ENCODE assay signal across 9 cellular contexts in genomic region chr16:642189-643049, GRCh38. TPM values are rescaled to one million over a fixed set of nuclear protein-coding genes. Genes with fewer than 3 reads are reported as not detected.
DNase-seq lines count a peak whose midpoint lies in the region; TF ChIP-seq lines count a peak whose summit lies in the region.
"Had no signal": no experiment of that assay in that cellular context is flagged by ENCODE, and none has a peak within 500 bp of the region (broad histone marks: within the 10 kb centered on the region; RNA-seq: fewer than 3 reads in every experiment).

No MANE protein-coding gene starts in this region.

- H3K36me3 ChIP-seq in adrenal gland (replicated peaks in 1 of 2) = no peaks in the 10 kb centered on the region
- no peaks in the 10 kb centered on the region for H3K36me3 ChIP-seq in iPS-15b (ENCODE audit: control insufficient read depth, insufficient read depth, low read length)
- peaks cover 0 to 7% (median 2%) of the 10 kb centered on the region in 3 donors for H3K36me3 ChIP-seq in skeletal muscle tissue (ENCODE audit: control insufficient read depth in 3 of 3, insufficient read depth in 3 of 3, low read length in 3 of 3)

- 3 to 11% (median 4%) methylated on average over 13 to 72 of the region's 72 CpGs for WGBS in adrenal gland, 4 donors

- intact Hi-C loops in adrenal gland (cut with DNase I) = no loop called here

- no peak for TF ChIP-seq POLR2A in adrenal gland (IDR thresholded peaks at IDR 0.05)

- H3K4me3 ChIP-seq in HFF-Myc (replicated peaks; ENCODE audit: low read depth, low read length) (peak overlapping the region; percentile 55), adrenal gland (peak overlapping the region; percentile 40 to 97 (median 46)), iPS-15b (ENCODE audit: low read depth, low read length) (peak overlapping the region; percentile 68), skeletal muscle tissue (ENCODE audit: low read length in 3 of 3) (peak overlapping the region; percentile 67 to 91 (median 82))

- H3K27ac ChIP-seq in adrenal gland = peak overlapping the region; percentile 85 to 100 (median 93)
- H3K27ac ChIP-seq in skeletal muscle tissue (ENCODE audit: low read depth, low read length) = peak overlapping the region; percentile 83
- H3K27ac ChIP-seq: epithelial cell of prostate had no signal

- DNase-seq in NCI-H2029 (lab: John Stamatoyannopoulos, UW) (peak; percentile 20), NCI-H2029 treated with DMSO at 0.1 percent for 48 hours (lab: John Stamatoyannopoulos, UW) (no peak), HFF-Myc (ENCODE audit: extremely low read depth, low read depth) (no peak), NOMO-1 (lab: John Stamatoyannopoulos, UW; ENCODE audit: unreplicated experiment in 2 of 2) (peak; percentile 31 to 56), adrenal gland (peak; percentile 79 to 86 (median 84)), DMS153 (lab: John Stamatoyannopoulos, UW) (no peak)

- H3K9ac ChIP-seq in iPS-15b (ENCODE audit: low read depth, low read length) = peak overlapping the region; percentile 83
- H3K9ac ChIP-seq in skeletal muscle tissue (ENCODE audit: low read depth in 1 of 3, low read length in 3 of 3) = peak overlapping the region; percentile 81 to 99 (median 92)

- TF ChIP-seq CTCF in HFF-Myc (IDR thresholded peaks at IDR 0.05; ENCODE audit: low read depth, low read length, missing control alignments) (no peak), adrenal gland (IDR thresholded peaks at IDR 0.05) (no peak)

- no peaks in the 10 kb centered on the region for H3K27me3 ChIP-seq in adrenal gland
- no peaks in the 10 kb centered on the region for H3K27me3 ChIP-seq in iPS-15b (ENCODE audit: control insufficient read depth, insufficient read depth, low read length)
- H3K27me3 ChIP-seq in skeletal muscle tissue (ENCODE audit: control insufficient read depth in 3 of 3, insufficient read depth in 3 of 3, low read length in 3 of 3) = no peaks in the 10 kb centered on the region

- peaks cover 67 to 70% of the 10 kb centered on the region in 2 donors for H3K4me1 ChIP-seq in adrenal gland (replicated peaks in 1 of 2)
- peaks cover 5% of the 10 kb centered on the region for H3K4me1 ChIP-seq in iPS-15b (ENCODE audit: control insufficient read depth, insufficient read depth, low read length)
- H3K4me1 ChIP-seq in skeletal muscle tissue (ENCODE audit: control insufficient read depth in 3 of 3, insufficient read depth in 3 of 3, low read length in 3 of 3) = peaks cover 42 to 59% (median 57%) of the 10 kb centered on the region in 3 donors

- H3K9me3 ChIP-seq in adrenal gland (replicated peaks in 1 of 3) (no peaks in the 10 kb centered on the region), iPS-15b (ENCODE audit: control insufficient read depth, insufficient read depth, low read length) (no peaks in the 10 kb centered on the region), skeletal muscle tissue (ENCODE audit: control insufficient read depth in 3 of 3, low read length in 3 of 3) (no peaks in the 10 kb centered on the region)

RNA-seq across cellular contexts. Expression of gene MCRIP2, which starts 0.8 kb away (rescaled TPM):
- 100 to 1,000 TPM in 6 of 8 donors, 10 to 100 TPM in 2; 67.0 to 164 (median 140) TPM for total RNA-seq in adrenal gland
- 100 to 1,000 TPM in 2 of 3 donors, 1 to 10 TPM in 1; 7.1 to 253 (median 241) TPM for polyA plus RNA-seq in adrenal gland
- 20.4 TPM for total RNA-seq in skeletal muscle tissue

RNA-seq across cellular contexts. Expression of gene METTL26, which starts 6.3 kb away (rescaled TPM):
- total RNA-seq in adrenal gland = 100 to 1,000 TPM in 5 of 8 donors, 10 to 100 TPM in 3; 71.8 to 351 (median 130) TPM
- 100 to 1,000 TPM in 2 of 3 donors, 10 to 100 TPM in 1; 40.4 to 403 (median 328) TPM for polyA plus RNA-seq in adrenal gland
- 32.4 TPM for total RNA-seq in skeletal muscle tissue

RNA-seq across cellular contexts. Expression of gene WDR90, which starts 6.7 kb away (rescaled TPM):
- total RNA-seq in adrenal gland (10 to 100 TPM; 12.4 to 55.8 (median 26.9) TPM), skeletal muscle tissue (6.3 TPM)
- 100 to 1,000 TPM in 2 of 3 donors, 1 to 10 TPM in 1; 3.0 to 162 (median 125) TPM for polyA plus RNA-seq in adrenal gland

RNA-seq across cellular contexts. Expression of gene WFIKKN1, which starts 11.6 kb away (rescaled TPM):
- total RNA-seq in adrenal gland (1 to 10 TPM in 1 of 8 donors, under 1 TPM in 6, not detected in 1; 0.18 to 1.1 (median 0.39) TPM), skeletal muscle tissue (0.52 TPM)
- 1 to 10 TPM in 1 of 3 donors, under 1 TPM in 1, not detected in 1; 0.71 to 3.9 TPM for polyA plus RNA-seq in adrenal gland

RNA-seq across cellular contexts. Expression of gene RHOT2, which starts 25.5 kb away (rescaled TPM):
- 100 to 1,000 TPM in 2 of 8 donors, 10 to 100 TPM in 6; 34.7 to 177 (median 89.2) TPM for total RNA-seq in adrenal gland
- polyA plus RNA-seq in adrenal gland = 100 to 1,000 TPM in 2 of 3 donors, 10 to 100 TPM in 1; 37.9 to 462 (median 302) TPM
- 14.1 TPM for total RNA-seq in skeletal muscle tissue

Comparison
In these comparisons a context has a peak if more than half of its experiments do, and no peak if none do; other contexts are left out.
1. DNase-seq: peak in NCI-H2029 (single experiment), NOMO-1 (2 of 2) and adrenal gland (7 of 7); none in NCI-H2029 treated with DMSO at 0.1 percent for 48 hours (single experiment), HFF-Myc (single experiment) and DMS153 (single experiment).
2. Peak in every context shown above with its lines, with median percentiles within 50 percentile points of each other: H3K4me3 ChIP-seq.